In genomic region chr10:47136866-47137265, GRCh38 we compare ENCODE assay signal across 24 cellular contexts.
DNase-seq lines count a peak whose midpoint lies in the region; ATAC-seq and TF ChIP-seq lines count a peak whose summit lies in the region.
"Had no signal": no experiment of that assay in that cellular context is flagged by ENCODE, and none has a peak within 500 bp of the region (broad histone marks: within the 10 kb centered on the region; RNA-seq: fewer than 3 reads in every experiment).

No MANE protein-coding gene starts in this region.

- peak overlapping the region; percentile 52 for H3K27ac Mint-ChIP-seq in chondrocyte (ENCODE audit: unreplicated experiment)
- peak overlapping the region; percentile 60 for H3K27ac Mint-ChIP-seq in mesothelial cell of epicardium
- H3K27ac Mint-ChIP-seq in stimulated activated naive CD8-positive, alpha-beta T cell treated with anti-CD3 and anti-CD28 coated beads, Interleukin-15, amount 100 ng/mL, for 72 hours, result peak overlapping the region in 1 of 2 donors; percentile 4
- H3K27ac Mint-ChIP-seq: stimulated activated naive CD8-positive, alpha-beta T cell treated with anti-CD3 and anti-CD28 coated beads, Interleukin-15, Interleukin-2, amounts not matched to agents 100 ng/mL and 50 ng/mL, for 24 hours had no signal

- no peaks in the 10 kb centered on the region for H3K36me3 Mint-ChIP-seq in chondrocyte (ENCODE audit: low read depth)
- no peaks in the 10 kb centered on the region for H3K36me3 Mint-ChIP-seq in mesothelial cell of epicardium
- H3K36me3 Mint-ChIP-seq: CD8-positive, alpha-beta memory T cell; naive B cell had no signal

- H3K4me3 Mint-ChIP-seq in chondrocyte (ENCODE audit: unreplicated experiment) (no peak overlapping the region), mesothelial cell of epicardium (no peak overlapping the region)
- no peak overlapping the region for H3K4me3 Mint-ChIP-seq in stimulated activated naive CD8-positive, alpha-beta T cell treated with anti-CD3 and anti-CD28 coated beads, Interleukin-15, amount 100 ng/mL, for 72 hours
- H3K4me3 Mint-ChIP-seq: CD8-positive, alpha-beta memory T cell; stimulated activated naive CD8-positive, alpha-beta T cell treated with anti-CD3 and anti-CD28 coated beads, Interleukin-15, Interleukin-2, amounts not matched to agents 100 ng/mL and 50 ng/mL, for 24 hours had no signal

- H3K27ac ChIP-seq in KOPT-K1 (ENCODE audit: low read depth, low read length, poor library complexity, severe bottlenecking), result peak overlapping the region; percentile 5
- H3K27ac ChIP-seq: spleen, tibial nerve had no signal

- no peak overlapping the region for H3K4me3 ChIP-seq in AG10803 (ENCODE audit: low read length)
- H3K4me3 ChIP-seq: ascending aorta, spleen, tibial nerve had no signal

- no peaks in the 10 kb centered on the region for H3K27me3 Mint-ChIP-seq in chondrocyte (ENCODE audit: low read depth)
- peaks cover 12% of the 10 kb centered on the region for H3K27me3 Mint-ChIP-seq in mesothelial cell of epicardium (ENCODE audit: low read depth)
- no peaks in the 10 kb centered on the region for H3K27me3 Mint-ChIP-seq in stimulated activated naive CD8-positive, alpha-beta T cell treated with anti-CD3 and anti-CD28 coated beads, Interleukin-15, amount 100 ng/mL, for 72 hours
- H3K27me3 Mint-ChIP-seq: stimulated activated naive CD8-positive, alpha-beta T cell treated with anti-CD3 and anti-CD28 coated beads, Interleukin-15, Interleukin-2, amounts not matched to agents 100 ng/mL and 50 ng/mL, for 24 hours had no signal

- H3K9me3 Mint-ChIP-seq in chondrocyte (ENCODE audit: low read depth) (no peaks in the 10 kb centered on the region), mesothelial cell of epicardium (no peaks in the 10 kb centered on the region)
- no peaks in the 10 kb centered on the region for H3K9me3 Mint-ChIP-seq in stimulated activated naive CD8-positive, alpha-beta T cell treated with anti-CD3 and anti-CD28 coated beads, Interleukin-15, amount 100 ng/mL, for 72 hours
- H3K9me3 Mint-ChIP-seq: stimulated activated naive CD8-positive, alpha-beta T cell treated with anti-CD3 and anti-CD28 coated beads, Interleukin-15, Interleukin-2, amounts not matched to agents 100 ng/mL and 50 ng/mL, for 24 hours had no signal

- no peak for ATAC-seq in stimulated activated naive CD8-positive, alpha-beta T cell treated with anti-CD3 and anti-CD28 coated beads, Interleukin-15, amount 100 ng/mL, for 72 hours
- ATAC-seq in GM19395 (IDR thresholded peaks at IDR 0.05; ENCODE audit: unreplicated experiment), result no peak

- peak; percentile 40 for DNase-seq in AG10803 (ENCODE audit: low read depth)
- DNase-seq in chondrocyte (ENCODE audit: low spot score), result no peak
- DNase-seq in mesothelial cell of epicardium (ENCODE audit: low spot score in 2 of 2, unreplicated experiment in 2 of 2), result no peak
- DNase-seq in stimulated activated naive CD8-positive, alpha-beta T cell treated with anti-CD3 and anti-CD28 coated beads, Interleukin-15, amount 100 ng/mL, for 72 hours, result no peak
- DNase-seq in GF-D8 (lab: John Stamatoyannopoulos, UW), result no peak
- no peak for DNase-seq in activated T-cell treated with anti-CD3 and anti-CD28 coated beads, Interleukin-2, amount 50 U/mL, for 1 hour
- DNase-seq: activated CD4-positive, CD25-positive, alpha-beta regulatory T cell treated with anti-CD3 and anti-CD28 coated beads, Interleukin-2, amount 50 U/mL, for 72 hours; activated naive CD4-positive, alpha-beta T cell treated with anti-CD3 and anti-CD28 coated beads, Interleukin-2, amount 50 U/mL, for 16 hours; activated T-cell treated with anti-CD3 and anti-CD28 coated beads, Interleukin-2, amount 50 U/mL, for 48 hours; CD8-positive, alpha-beta memory T cell; effector memory CD4-positive, alpha-beta T cell; kidney; naive B cell; NCI-H1105; NCI-H2029 treated with DMSO at 0.1 percent for 48 hours; NCI-H446; posterior cingulate gyrus; spleen; stimulated activated CD4-positive, alpha-beta T cell treated with anti-CD3 and anti-CD28 coated beads, Interleukin-4, amount 100 ng/mL, for 24 hours had no signal

- H3K36me3 ChIP-seq in KOPT-K1 (ENCODE audit: insufficient read depth, low read length), result no peaks in the 10 kb centered on the region
- H3K36me3 ChIP-seq: ascending aorta, spleen, tibial nerve had no signal

- TF ChIP-seq CTCF in AG10803 (conservative IDR thresholded peaks at IDR 0.05; ENCODE audit: low read length) (no peak), chondrocyte (IDR thresholded peaks at IDR 0.05) (no peak), mesothelial cell of epicardium (IDR thresholded peaks at IDR 0.05; ENCODE audit: unreplicated experiment) (no peak)

- H3K4me1 Mint-ChIP-seq in chondrocyte (ENCODE audit: low read depth), result peaks cover 24% of the 10 kb centered on the region
- H3K4me1 Mint-ChIP-seq in mesothelial cell of epicardium, result peaks cover 10% of the 10 kb centered on the region
- peaks cover 7% of the 10 kb centered on the region for H3K4me1 Mint-ChIP-seq in stimulated activated naive CD8-positive, alpha-beta T cell treated with anti-CD3 and anti-CD28 coated beads, Interleukin-15, amount 100 ng/mL, for 72 hours

- H3K9me3 ChIP-seq in KOPT-K1 (ENCODE audit: insufficient read depth, low read length, poor library complexity, severe bottlenecking), result no peaks in the 10 kb centered on the region
- H3K9me3 ChIP-seq: ascending aorta, spleen, tibial nerve had no signal
